In the genomic region with DNA sequence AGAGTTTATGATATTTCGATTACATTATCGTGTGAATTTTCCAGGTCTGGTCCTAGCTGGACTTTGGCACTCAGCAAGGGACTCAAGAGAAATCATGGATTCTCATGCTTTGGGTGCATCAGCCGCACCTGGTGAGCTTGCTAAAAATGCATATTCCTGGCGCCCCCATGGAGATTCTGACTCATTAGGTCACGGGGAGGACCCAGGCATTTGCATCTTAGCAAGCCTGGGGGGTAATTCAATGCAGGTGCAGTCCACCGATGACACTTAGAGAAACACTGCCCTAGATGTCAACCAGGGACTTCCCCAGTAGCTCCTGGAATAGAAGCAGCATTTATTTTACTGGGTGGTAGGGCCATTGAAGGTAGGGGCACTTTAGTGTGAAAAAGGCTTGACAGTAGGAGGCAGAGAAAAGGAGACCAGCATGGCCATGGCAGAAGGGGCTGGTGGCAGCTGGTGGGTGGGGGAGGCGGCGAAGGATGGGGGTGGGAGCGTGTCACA, we compare ENCODE assay signal across 9 cellular contexts. TPM values are rescaled to one million over a fixed set of nuclear protein-coding genes. Genes with fewer than 3 reads are reported as not detected.
DNase-seq lines count a peak whose midpoint lies in the region; ATAC-seq and TF ChIP-seq lines count a peak whose summit lies in the region.
"Had no signal": no experiment of that assay in that cellular context is flagged by ENCODE, and none has a peak within 500 bp of the region (broad histone marks: within the 10 kb centered on the region; RNA-seq: fewer than 3 reads in every experiment).

No MANE protein-coding gene starts in this region.

- TF ChIP-seq CTCF in spleen (IDR thresholded peaks at IDR 0.05 in 8 of 11, conservative IDR thresholded peaks at IDR 0.05 in 3 of 11), result no peak

- peak overlapping the region; percentile 11 for H3K27ac Mint-ChIP-seq in activated CD4-positive, alpha-beta T cell treated with anti-CD3 and anti-CD28 coated beads for 36 hours
- no peak overlapping the region for H3K27ac Mint-ChIP-seq in activated CD4-positive, alpha-beta T cell treated with anti-CD3 and anti-CD28 coated beads, Interleukin-2, amount 10 ng/mL, durations not matched to agents 7 days and 5 days

- no peaks in the 10 kb centered on the region for H3K36me3 Mint-ChIP-seq in activated CD4-positive, alpha-beta T cell treated with anti-CD3 and anti-CD28 coated beads for 36 hours (ENCODE audit: low read depth)
- H3K36me3 Mint-ChIP-seq in activated CD4-positive, alpha-beta T cell treated with anti-CD3 and anti-CD28 coated beads, Interleukin-2, amount 10 ng/mL, durations not matched to agents 7 days and 5 days (ENCODE audit: low read depth), result peaks cover 2% of the 10 kb centered on the region

- DNase-seq in activated CD4-positive, alpha-beta T cell treated with anti-CD3 and anti-CD28 coated beads for 36 hours, result peak; percentile 57
- DNase-seq in activated CD4-positive, alpha-beta T cell treated with anti-CD3 and anti-CD28 coated beads, Interleukin-2, amount 10 ng/mL, durations not matched to agents 7 days and 5 days, result no peak
- no peak for DNase-seq in spleen
- DNase-seq in stimulated activated naive CD4-positive, alpha-beta T cell (lab: John Stamatoyannopoulos, UW), result no peak
- DNase-seq in stimulated activated CD8-positive, alpha-beta memory T cell treated with anti-CD3 and anti-CD28 coated beads, Interleukin-4, amount 100 ng/mL, for 48 hours, result no peak
- no peak for DNase-seq in NCI-H345 treated with DMSO at 0.1 percent for 48 hours (lab: John Stamatoyannopoulos, UW; ENCODE audit: unreplicated experiment)
- DNase-seq: stimulated activated CD4-positive, alpha-beta T cell treated with anti-CD3 and anti-CD28 coated beads, Interleukin-2, amount 100 ng/mL, for 48 hours had no signal

- peaks cover 43% of the 10 kb centered on the region for H3K4me1 Mint-ChIP-seq in activated CD4-positive, alpha-beta T cell treated with anti-CD3 and anti-CD28 coated beads for 36 hours
- H3K4me1 Mint-ChIP-seq in activated CD4-positive, alpha-beta T cell treated with anti-CD3 and anti-CD28 coated beads, Interleukin-2, amount 10 ng/mL, durations not matched to agents 7 days and 5 days, result peaks cover 41% of the 10 kb centered on the region

- no peaks in the 10 kb centered on the region for H3K9me3 Mint-ChIP-seq in activated CD4-positive, alpha-beta T cell treated with anti-CD3 and anti-CD28 coated beads for 36 hours (ENCODE audit: low read depth)
- H3K9me3 Mint-ChIP-seq in activated CD4-positive, alpha-beta T cell treated with anti-CD3 and anti-CD28 coated beads, Interleukin-2, amount 10 ng/mL, durations not matched to agents 7 days and 5 days, result no peaks in the 10 kb centered on the region

- peak overlapping the region; percentile 39 to 86 (median 68) for H3K27ac ChIP-seq in spleen

- no peak overlapping the region for H3K4me3 Mint-ChIP-seq in activated CD4-positive, alpha-beta T cell treated with anti-CD3 and anti-CD28 coated beads for 36 hours
- no peak overlapping the region for H3K4me3 Mint-ChIP-seq in activated CD4-positive, alpha-beta T cell treated with anti-CD3 and anti-CD28 coated beads, Interleukin-2, amount 10 ng/mL, durations not matched to agents 7 days and 5 days

- POLR2A ChIA-PET in activated CD4-positive, alpha-beta T cell treated with anti-CD3 and anti-CD28 coated beads for 36 hours (lab: Charles Lee), result no interaction called here
- POLR2A ChIA-PET in activated CD4-positive, alpha-beta T cell treated with anti-CD3 and anti-CD28 coated beads, Interleukin-2, amount 10 ng/mL, durations not matched to agents 7 days and 5 days (lab: Charles Lee), result no interaction called here

- H3K27me3 Mint-ChIP-seq in activated CD4-positive, alpha-beta T cell treated with anti-CD3 and anti-CD28 coated beads for 36 hours, result no peaks in the 10 kb centered on the region
- no peaks in the 10 kb centered on the region for H3K27me3 Mint-ChIP-seq in activated CD4-positive, alpha-beta T cell treated with anti-CD3 and anti-CD28 coated beads, Interleukin-2, amount 10 ng/mL, durations not matched to agents 7 days and 5 days

- WGBS in spleen, 5 donors, result 68 to 80% (median 73%) methylated on average over 9 of the region's 9 CpGs

- H3K27me3 ChIP-seq in spleen (replicated peaks in 1 of 7), result no peaks in the 10 kb centered on the region

- no peak for TF ChIP-seq POLR2A in spleen (IDR thresholded peaks at IDR 0.05)

- intact Hi-C loops in activated CD4-positive, alpha-beta T cell treated with anti-CD3 and anti-CD28 coated beads for 36 hours (cut with DNase I, micrococcal nuclease), result no loop called here
- intact Hi-C loops in spleen (cut with DNase I; ENCODE audit: low total_unique reads), result no loop called here

- peak overlapping the region in 1 of 8 donors; percentile 27 for H3K4me3 ChIP-seq in spleen

- CTCF ChIA-PET in activated CD4-positive, alpha-beta T cell treated with anti-CD3 and anti-CD28 coated beads for 36 hours (lab: Charles Lee), result interaction anchor here (0.6 to 2.8 kb wide), 3 partner anchors 17 to 520 kb away, joined by 3 to 11 read pairs (median 3); no protein-coding TSS in a partner anchor
- CTCF ChIA-PET in activated CD4-positive, alpha-beta T cell treated with anti-CD3 and anti-CD28 coated beads, Interleukin-2, amount 10 ng/mL, durations not matched to agents 7 days and 5 days (lab: Charles Lee), result interaction anchor here (1.1 to 1.6 kb wide), 5 partner anchors 17 to 38 kb away, joined by 3 to 4 read pairs (median 3); no protein-coding TSS in a partner anchor

- H3K36me3 ChIP-seq in spleen, result no peaks in the 10 kb centered on the region

- H3K9me3 ChIP-seq in spleen, result no peaks in the 10 kb centered on the region

- ATAC-seq in activated CD4-positive, alpha-beta T cell treated with anti-CD3 and anti-CD28 coated beads for 36 hours, result peak; percentile 57
- ATAC-seq in GM21717 (IDR thresholded peaks at IDR 0.05; ENCODE audit: unreplicated experiment), result peak; percentile 76
- peak; percentile 54 for ATAC-seq in HG03521 (IDR thresholded peaks at IDR 0.05; ENCODE audit: unreplicated experiment)

- H3K4me1 ChIP-seq in spleen, result peaks cover 12 to 77% (median 50%) of the 10 kb centered on the region in 6 donors

RNA-seq across cellular contexts. Expression of a gene that starts 29.9 kb away (rescaled TPM):
- 100 to 1,000 TPM in 1 of 2 experiments, 10 to 100 TPM in 1; 69.8 to 125 TPM for total RNA-seq in activated CD4-positive, alpha-beta T cell treated with anti-CD3 and anti-CD28 coated beads for 36 hours
- total RNA-seq in activated CD4-positive, alpha-beta T cell treated with anti-CD3 and anti-CD28 coated beads, Interleukin-2, amount 10 ng/mL, durations not matched to agents 7 days and 5 days, result 10 to 100 TPM; 63.8 to 81.0 TPM
- 100 to 1,000 TPM; 128 to 201 (median 146) TPM for total RNA-seq in spleen
- polyA plus RNA-seq in spleen, result 100 to 1,000 TPM; 121 to 204 (median 176) TPM
